10 cellular contexts compared by ENCODE assay signal in genomic region chr21:37631319-37632117, GRCh38.
A peak's percentile ranks its signal among the peaks of the same experiment; 100 is the strongest.
DNase-seq lines count a peak whose midpoint lies in the region; ATAC-seq and TF ChIP-seq lines count a peak whose summit lies in the region.
"Had no signal": no experiment of that assay in that cellular context is flagged by ENCODE, and none has a peak within 500 bp of the region (broad histone marks: within the 10 kb centered on the region; RNA-seq: fewer than 3 reads in every experiment).

No MANE protein-coding gene starts in this region.

- no peak for TF ChIP-seq CTCF in GM12864 (IDR thresholded peaks at IDR 0.05; ENCODE audit: low read depth, low read length, missing control alignments)
- TF ChIP-seq CTCF in PC-9 (conservative IDR thresholded peaks at IDR 0.05), result no peak

- H3K9me2 ChIP-seq in PC-9 (ENCODE audit: insufficient read depth) (no peaks in the 10 kb centered on the region), GM23248 (ENCODE audit: insufficient read depth) (no peaks in the 10 kb centered on the region)

- no peak overlapping the region for H3K9ac ChIP-seq in GM23248

- H3K79me2 ChIP-seq in PC-9 (ENCODE audit: low read depth) (no peaks in the 10 kb centered on the region), GM23248 (ENCODE audit: insufficient read depth) (no peaks in the 10 kb centered on the region)

- H3K4me1 ChIP-seq in PC-9 (replicated peaks; ENCODE audit: insufficient read depth) (peaks cover 18% of the 10 kb centered on the region), GM23248 (ENCODE audit: insufficient read depth) (peaks cover 6% of the 10 kb centered on the region)
- H3K4me1 ChIP-seq: SJCRH30 had no signal

- H3K4me3 ChIP-seq in GM12864 (ENCODE audit: low read depth, low read length) (peak overlapping the region; percentile 33), PC-9 (peak overlapping the region; percentile 18; the same call in 1 of the 2 replicates), GM23248 (no peak overlapping the region)
- H3K4me3 ChIP-seq: SJCRH30 had no signal

- H3K4me2 ChIP-seq in PC-9 (peak overlapping the region; percentile 32), GM23248 (ENCODE audit: unreplicated experiment) (no peak overlapping the region)

- H3K9me3 ChIP-seq in PC-9 (ENCODE audit: insufficient read depth, low read depth) (peaks cover 2% of the 10 kb centered on the region; the same call in 1 of the 2 replicates), GM23248 (ENCODE audit: low read depth) (peaks cover 9% of the 10 kb centered on the region)
- H3K9me3 ChIP-seq: SJCRH30 had no signal

- H3K27me3 ChIP-seq in PC-9 (ENCODE audit: insufficient read depth, low read depth) (no peaks in the 10 kb centered on the region), GM23248 (replicated peaks; ENCODE audit: insufficient read depth) (no peaks in the 10 kb centered on the region)

- no TSS peak for BruUV-seq in PC-9 (replicated peaks; lab: Mats Ljungman, UMichigan)

- in situ Hi-C loops in GM23248 (cut with MboI), result no loop called here

- H2AFZ ChIP-seq in PC-9, result peak overlapping the region; percentile 45; the same call in 1 of the 2 replicates
- H2AFZ ChIP-seq in GM23248, result no peak overlapping the region

- peak; percentile 84 for ATAC-seq in GM21723 (IDR thresholded peaks at IDR 0.05; ENCODE audit: unreplicated experiment)

- no peak overlapping the region for H3K27ac ChIP-seq in PC-9
- no peak overlapping the region for H3K27ac ChIP-seq in GM23248
- H3K27ac ChIP-seq: SJCRH30 had no signal

- DNase-seq in GM12864 (ENCODE audit: low read depth) (peak; percentile 73), PC-9 (peak; percentile 21 to 45), kidney glomerular epithelial cell (lab: John Stamatoyannopoulos, UW) (peak; percentile 15), inferior parietal cortex (ENCODE audit: extremely low spot score) (no peak), T-helper 1 cell (no peak), GM23248 (no peak)
- DNase-seq in activated effector memory CD4-positive, alpha-beta T cell treated with Interleukin-2 at 50 U/mL for 16 hours, result no peak
- DNase-seq: activated gamma-delta T cell had no signal

- H3F3A ChIP-seq in PC-9 (ENCODE audit: insufficient read depth, low read depth) (peaks cover 5% of the 10 kb centered on the region; the same call in 1 of the 2 replicates), GM23248 (ENCODE audit: insufficient read depth) (peaks cover 4% of the 10 kb centered on the region; the same call in 1 of the 2 replicates)

- WGBS in GM23248 (ENCODE audit: low coverage in 1 of 2, low lambda C conversion rate in 2 of 2, missing lambda C conversion rate in 2 of 2), 2 experiments, result 37 to 38% methylated on average over 12 of the region's 12 CpGs

- CTCF ChIA-PET in PC-9 (lab: Charles Lee), result interaction anchor here (0.6 kb wide), 1 partner anchor 13 kb away, joined by 3 read pairs; no protein-coding TSS in a partner anchor

- H3K36me3 ChIP-seq in PC-9 (ENCODE audit: low read depth) (no peaks in the 10 kb centered on the region), GM23248 (ENCODE audit: low read depth) (no peaks in the 10 kb centered on the region)
- H3K36me3 ChIP-seq: SJCRH30 had no signal

- intact Hi-C loops in PC-9 (cut with micrococcal nuclease; ENCODE audit: unreplicated experiment), result no loop called here

- no peaks in the 10 kb centered on the region for H4K20me1 ChIP-seq in PC-9 (ENCODE audit: insufficient read depth)
- no peaks in the 10 kb centered on the region for H4K20me1 ChIP-seq in GM23248 (ENCODE audit: insufficient read depth)

- POLR2A ChIA-PET in PC-9 (lab: Charles Lee; ENCODE audit: unreplicated experiment), result no interaction called here

Comparison
In these comparisons a context has a peak if more than half of its experiments do, and no peak if none do; other contexts are left out.
1. DNase-seq: peak in GM12864 (single experiment), PC-9 (2 of 2) and kidney glomerular epithelial cell (single experiment); none in inferior parietal cortex (single experiment), activated effector memory CD4-positive, alpha-beta T cell treated with Interleukin-2 at 50 U/mL for 16 hours (single experiment), T-helper 1 cell (0 of 5) and GM23248 (single experiment).